Comparison of ENCODE assay signal across 1 cellular context in the genomic region with DNA sequence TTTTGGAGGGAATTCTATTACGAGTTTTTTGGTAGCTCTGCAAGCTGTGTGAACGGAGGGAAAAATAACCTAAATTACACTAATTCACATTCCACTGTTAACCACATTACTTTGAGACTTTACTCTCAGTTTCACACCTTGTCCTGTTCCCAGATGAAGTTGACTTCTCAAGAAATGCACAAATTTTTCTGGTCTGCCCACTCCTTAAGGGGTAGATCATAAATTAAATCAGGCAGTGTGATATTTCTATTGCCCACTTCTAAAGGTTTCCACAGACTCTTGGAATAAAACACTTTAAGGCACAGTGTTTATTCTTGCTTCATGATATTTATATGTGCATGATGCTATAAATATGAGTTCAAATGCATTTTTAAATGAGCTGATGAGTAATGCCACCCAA.
TF ChIP-seq lines count a peak whose summit lies in the region.

No MANE protein-coding gene starts in this region.

TF ChIP-seq in K562, 482 proteins besides CTCF, POLR2A, EP300 and RAD21 (continued from another document):
- TF ChIP-seq, protein P1, sequence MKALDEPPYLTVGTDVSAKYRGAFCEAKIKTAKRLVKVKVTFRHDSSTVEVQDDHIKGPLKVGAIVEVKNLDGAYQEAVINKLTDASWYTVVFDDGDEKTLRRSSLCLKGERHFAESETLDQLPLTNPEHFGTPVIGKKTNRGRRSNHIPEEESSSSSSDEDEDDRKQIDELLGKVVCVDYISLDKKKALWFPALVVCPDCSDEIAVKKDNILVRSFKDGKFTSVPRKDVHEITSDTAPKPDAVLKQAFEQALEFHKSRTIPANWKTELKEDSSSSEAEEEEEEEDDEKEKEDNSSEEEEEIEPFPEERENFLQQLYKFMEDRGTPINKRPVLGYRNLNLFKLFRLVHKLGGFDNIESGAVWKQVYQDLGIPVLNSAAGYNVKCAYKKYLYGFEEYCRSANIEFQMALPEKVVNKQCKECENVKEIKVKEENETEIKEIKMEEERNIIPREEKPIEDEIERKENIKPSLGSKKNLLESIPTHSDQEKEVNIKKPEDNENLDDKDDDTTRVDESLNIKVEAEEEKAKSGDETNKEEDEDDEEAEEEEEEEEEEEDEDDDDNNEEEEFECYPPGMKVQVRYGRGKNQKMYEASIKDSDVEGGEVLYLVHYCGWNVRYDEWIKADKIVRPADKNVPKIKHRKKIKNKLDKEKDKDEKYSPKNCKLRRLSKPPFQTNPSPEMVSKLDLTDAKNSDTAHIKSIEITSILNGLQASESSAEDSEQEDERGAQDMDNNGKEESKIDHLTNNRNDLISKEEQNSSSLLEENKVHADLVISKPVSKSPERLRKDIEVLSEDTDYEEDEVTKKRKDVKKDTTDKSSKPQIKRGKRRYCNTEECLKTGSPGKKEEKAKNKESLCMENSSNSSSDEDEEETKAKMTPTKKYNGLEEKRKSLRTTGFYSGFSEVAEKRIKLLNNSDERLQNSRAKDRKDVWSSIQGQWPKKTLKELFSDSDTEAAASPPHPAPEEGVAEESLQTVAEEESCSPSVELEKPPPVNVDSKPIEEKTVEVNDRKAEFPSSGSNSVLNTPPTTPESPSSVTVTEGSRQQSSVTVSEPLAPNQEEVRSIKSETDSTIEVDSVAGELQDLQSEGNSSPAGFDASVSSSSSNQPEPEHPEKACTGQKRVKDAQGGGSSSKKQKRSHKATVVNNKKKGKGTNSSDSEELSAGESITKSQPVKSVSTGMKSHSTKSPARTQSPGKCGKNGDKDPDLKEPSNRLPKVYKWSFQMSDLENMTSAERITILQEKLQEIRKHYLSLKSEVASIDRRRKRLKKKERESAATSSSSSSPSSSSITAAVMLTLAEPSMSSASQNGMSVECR (CRISPR knock-in tag; IDR thresholded peaks at IDR 0.05): no peak
- TF ChIP-seq ZNF431 (CRISPR knock-in tag; IDR thresholded peaks at IDR 0.05) (no peak), HDGF (IDR thresholded peaks at IDR 0.05) (no peak), ARID2 (IDR thresholded peaks at IDR 0.05) (no peak), POLR3A (IDR thresholded peaks at IDR 0.05; ENCODE audit: borderline replicate concordance, extremely low read depth, insufficient read depth, insufficient read length) (no peak), MEF2D (tag; conservative IDR thresholded peaks at IDR 0.05; ENCODE audit: low read depth) (no peak), HNRNPL (IDR thresholded peaks at IDR 0.05; ENCODE audit: low read depth, low read length) (no peak), NCOR1 (IDR thresholded peaks at IDR 0.05) (no peak), RBM39 (optimal IDR thresholded peaks at IDR 0.05; ENCODE audit: low read depth, low read length) (no peak), ARID1B (IDR thresholded peaks at IDR 0.05) (no peak), ZNF133 (CRISPR knock-in tag; IDR thresholded peaks at IDR 0.05) (no peak)
- TF ChIP-seq, protein P2, sequence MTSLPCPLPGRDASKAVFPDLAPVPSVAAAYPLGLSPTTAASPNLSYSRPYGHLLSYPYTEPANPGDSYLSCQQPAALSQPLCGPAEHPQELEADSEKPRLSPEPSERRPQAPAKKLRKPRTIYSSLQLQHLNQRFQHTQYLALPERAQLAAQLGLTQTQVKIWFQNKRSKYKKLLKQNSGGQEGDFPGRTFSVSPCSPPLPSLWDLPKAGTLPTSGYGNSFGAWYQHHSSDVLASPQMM (CRISPR knock-in tag; IDR thresholded peaks at IDR 0.05): no peak
